In the genomic region with DNA sequence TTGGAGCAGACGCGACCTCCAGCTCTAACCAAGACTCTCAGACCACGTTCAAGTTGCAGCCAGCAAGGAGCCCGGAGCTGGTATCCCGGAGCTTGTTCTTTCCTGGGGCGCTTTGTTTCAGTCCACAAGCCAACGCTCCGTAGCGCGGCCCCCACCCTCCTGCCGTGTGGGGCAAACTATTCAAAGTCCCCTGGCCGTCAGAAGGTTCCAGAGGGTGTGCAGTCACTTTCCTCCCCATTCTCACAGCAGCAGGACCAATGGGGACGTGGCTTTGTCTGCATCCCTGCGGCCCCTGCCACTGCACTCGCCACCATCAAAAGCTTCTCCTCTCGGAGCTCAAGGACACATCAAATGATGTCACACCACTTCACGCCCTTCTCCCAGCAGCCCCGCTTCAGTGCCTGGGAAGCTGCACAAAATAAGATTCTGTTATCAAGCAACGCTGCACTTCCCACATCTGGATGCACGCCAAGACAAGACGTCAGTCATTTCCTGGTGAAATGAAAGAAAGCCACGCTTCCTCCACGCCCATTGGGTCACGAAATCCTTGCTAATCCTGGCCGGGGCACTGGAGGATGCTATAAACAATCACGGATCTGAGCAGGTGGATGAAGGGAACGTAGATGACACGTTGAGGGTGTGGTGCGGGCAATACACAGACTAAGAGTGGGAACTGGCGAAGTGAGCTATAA, we compare ENCODE assay signal across 10 cellular contexts.
DNase-seq lines count a peak whose midpoint lies in the region; ATAC-seq and TF ChIP-seq lines count a peak whose summit lies in the region.
"Had no signal": no experiment of that assay in that cellular context is flagged by ENCODE, and none has a peak within 500 bp of the region (broad histone marks: within the 10 kb centered on the region; RNA-seq: fewer than 3 reads in every experiment).

No MANE protein-coding gene starts in this region.

- H3K9me3 ChIP-seq in mucosa of descending colon = no peaks in the 10 kb centered on the region
- H3K9me3 ChIP-seq: MG63 had no signal

- no peak for TF ChIP-seq CTCF in mucosa of descending colon (IDR thresholded peaks at IDR 0.05)
- TF ChIP-seq CTCF in WTC11 (IDR thresholded peaks at IDR 0.05) = no peak

- H3K27me3 Mint-ChIP-seq in WTC11 (ENCODE audit: low read depth) = no peaks in the 10 kb centered on the region
- H3K27me3 Mint-ChIP-seq: activated T-cell treated with anti-CD3 and anti-CD28 coated beads, Interleukin-2, amount 50 U/mL, for 24 hours had no signal

- peak; percentile 94 for ATAC-seq in mucosa of descending colon
- ATAC-seq in WTC11 = no peak
- no peak for ATAC-seq in GM18511 (IDR thresholded peaks at IDR 0.05; ENCODE audit: unreplicated experiment)

- intact Hi-C loops in mucosa of descending colon (cut with DNase I, micrococcal nuclease) = no loop called here

- POLR2A ChIA-PET in WTC11 (lab: Charles Lee) = no interaction called here

- DNase-seq in DMS79 (lab: John Stamatoyannopoulos, UW) (peak; percentile 100), NCI-H1105 (lab: John Stamatoyannopoulos, UW) (peak; percentile 52), SHP77 (lab: John Stamatoyannopoulos, UW) (peak; percentile 71 to 75), mucosa of descending colon (peak in 2 of 3 donors; percentile 51 to 92), WTC11 (ENCODE audit: low spot score) (no peak), NCI-H2196 treated with DMSO at 0.1 percent for 48 hours (lab: John Stamatoyannopoulos, UW; ENCODE audit: unreplicated experiment) (no peak)
- DNase-seq: activated T-cell treated with anti-CD3 and anti-CD28 coated beads, Interleukin-2, amount 50 U/mL, for 24 hours; MG63; PC-9 had no signal

- H3K27ac Mint-ChIP-seq in WTC11 = no peak overlapping the region
- H3K27ac Mint-ChIP-seq: activated T-cell treated with anti-CD3 and anti-CD28 coated beads, Interleukin-2, amount 50 U/mL, for 24 hours had no signal

- H3K36me3 Mint-ChIP-seq in WTC11 = peaks cover 9% of the 10 kb centered on the region

- CTCF ChIA-PET in WTC11 (lab: Charles Lee) = no interaction called here

- H3K36me3 ChIP-seq in mucosa of descending colon (ENCODE audit: low read depth) = no peaks in the 10 kb centered on the region
- H3K36me3 ChIP-seq: MG63 had no signal

- no peaks in the 10 kb centered on the region for H3K4me1 ChIP-seq in mucosa of descending colon (ENCODE audit: low read depth)

- no peak overlapping the region for H3K4me3 Mint-ChIP-seq in WTC11
- H3K4me3 Mint-ChIP-seq: activated T-cell treated with anti-CD3 and anti-CD28 coated beads, Interleukin-2, amount 50 U/mL, for 24 hours had no signal

- H3K9me3 Mint-ChIP-seq in WTC11 = peaks cover 12% of the 10 kb centered on the region

- no peak overlapping the region for H3K4me3 ChIP-seq in mucosa of descending colon
- H3K4me3 ChIP-seq: MG63, PC-9 had no signal

- peaks cover 16% of the 10 kb centered on the region; the same call in 1 of the 2 replicates for H3K4me1 Mint-ChIP-seq in WTC11

TF ChIP-seq in WTC11, 78 proteins besides CTCF, POLR2A, EP300 and RAD21:
- TF ChIP-seq, protein P1, sequence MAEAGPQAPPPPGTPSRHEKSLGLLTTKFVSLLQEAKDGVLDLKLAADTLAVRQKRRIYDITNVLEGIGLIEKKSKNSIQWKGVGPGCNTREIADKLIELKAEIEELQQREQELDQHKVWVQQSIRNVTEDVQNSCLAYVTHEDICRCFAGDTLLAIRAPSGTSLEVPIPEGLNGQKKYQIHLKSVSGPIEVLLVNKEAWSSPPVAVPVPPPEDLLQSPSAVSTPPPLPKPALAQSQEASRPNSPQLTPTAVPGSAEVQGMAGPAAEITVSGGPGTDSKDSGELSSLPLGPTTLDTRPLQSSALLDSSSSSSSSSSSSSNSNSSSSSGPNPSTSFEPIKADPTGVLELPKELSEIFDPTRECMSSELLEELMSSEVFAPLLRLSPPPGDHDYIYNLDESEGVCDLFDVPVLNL (CRISPR knock-in tag; IDR thresholded peaks at IDR 0.05; ENCODE audit: borderline replicate concordance, low read depth) = no peak
- TF ChIP-seq SP1 (CRISPR knock-in tag; conservative IDR thresholded peaks at IDR 0.05) (no peak), NR1H2 (CRISPR knock-in tag; IDR thresholded peaks at IDR 0.05) (no peak), GRHL2 (CRISPR knock-in tag; IDR thresholded peaks at IDR 0.05; ENCODE audit: insufficient replicate concordance, severe bottlenecking) (no peak), MXD4 (CRISPR knock-in tag; IDR thresholded peaks at IDR 0.05; ENCODE audit: borderline replicate concordance) (no peak), ZNF423 (CRISPR knock-in tag; IDR thresholded peaks at IDR 0.05) (no peak), TCF7 (CRISPR knock-in tag; IDR thresholded peaks at IDR 0.05; ENCODE audit: low read depth) (no peak), SMAD3 (CRISPR knock-in tag; IDR thresholded peaks at IDR 0.05; ENCODE audit: borderline replicate concordance) (no peak), ZNF416 (CRISPR knock-in tag; IDR thresholded peaks at IDR 0.05) (no peak), CBFB (CRISPR knock-in tag; IDR thresholded peaks at IDR 0.05; ENCODE audit: low read depth) (no peak), OVOL2 (CRISPR knock-in tag; IDR thresholded peaks at IDR 0.05; ENCODE audit: borderline replicate concordance) (no peak), ZBTB21 (CRISPR knock-in tag; IDR thresholded peaks at IDR 0.05; ENCODE audit: borderline replicate concordance) (no peak)
- TF ChIP-seq, protein P2, sequence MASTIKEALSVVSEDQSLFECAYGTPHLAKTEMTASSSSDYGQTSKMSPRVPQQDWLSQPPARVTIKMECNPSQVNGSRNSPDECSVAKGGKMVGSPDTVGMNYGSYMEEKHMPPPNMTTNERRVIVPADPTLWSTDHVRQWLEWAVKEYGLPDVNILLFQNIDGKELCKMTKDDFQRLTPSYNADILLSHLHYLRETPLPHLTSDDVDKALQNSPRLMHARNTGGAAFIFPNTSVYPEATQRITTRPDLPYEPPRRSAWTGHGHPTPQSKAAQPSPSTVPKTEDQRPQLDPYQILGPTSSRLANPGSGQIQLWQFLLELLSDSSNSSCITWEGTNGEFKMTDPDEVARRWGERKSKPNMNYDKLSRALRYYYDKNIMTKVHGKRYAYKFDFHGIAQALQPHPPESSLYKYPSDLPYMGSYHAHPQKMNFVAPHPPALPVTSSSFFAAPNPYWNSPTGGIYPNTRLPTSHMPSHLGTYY (CRISPR knock-in tag; IDR thresholded peaks at IDR 0.05) = no peak
- TF ChIP-seq, protein P3, sequence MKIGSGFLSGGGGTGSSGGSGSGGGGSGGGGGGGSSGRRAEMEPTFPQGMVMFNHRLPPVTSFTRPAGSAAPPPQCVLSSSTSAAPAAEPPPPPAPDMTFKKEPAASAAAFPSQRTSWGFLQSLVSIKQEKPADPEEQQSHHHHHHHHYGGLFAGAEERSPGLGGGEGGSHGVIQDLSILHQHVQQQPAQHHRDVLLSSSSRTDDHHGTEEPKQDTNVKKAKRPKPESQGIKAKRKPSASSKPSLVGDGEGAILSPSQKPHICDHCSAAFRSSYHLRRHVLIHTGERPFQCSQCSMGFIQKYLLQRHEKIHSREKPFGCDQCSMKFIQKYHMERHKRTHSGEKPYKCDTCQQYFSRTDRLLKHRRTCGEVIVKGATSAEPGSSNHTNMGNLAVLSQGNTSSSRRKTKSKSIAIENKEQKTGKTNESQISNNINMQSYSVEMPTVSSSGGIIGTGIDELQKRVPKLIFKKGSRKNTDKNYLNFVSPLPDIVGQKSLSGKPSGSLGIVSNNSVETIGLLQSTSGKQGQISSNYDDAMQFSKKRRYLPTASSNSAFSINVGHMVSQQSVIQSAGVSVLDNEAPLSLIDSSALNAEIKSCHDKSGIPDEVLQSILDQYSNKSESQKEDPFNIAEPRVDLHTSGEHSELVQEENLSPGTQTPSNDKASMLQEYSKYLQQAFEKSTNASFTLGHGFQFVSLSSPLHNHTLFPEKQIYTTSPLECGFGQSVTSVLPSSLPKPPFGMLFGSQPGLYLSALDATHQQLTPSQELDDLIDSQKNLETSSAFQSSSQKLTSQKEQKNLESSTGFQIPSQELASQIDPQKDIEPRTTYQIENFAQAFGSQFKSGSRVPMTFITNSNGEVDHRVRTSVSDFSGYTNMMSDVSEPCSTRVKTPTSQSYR (CRISPR knock-in tag; IDR thresholded peaks at IDR 0.05) = no peak

Comparison
In these comparisons a context has a peak if more than half of its experiments do, and no peak if none do; other contexts are left out.
1. DNase-seq: peak in DMS79 (single experiment), NCI-H1105 (single experiment), SHP77 (2 of 2) and mucosa of descending colon (2 of 3); none in WTC11 (single experiment) and NCI-H2196 treated with DMSO at 0.1 percent for 48 hours (single experiment).